28 cellular contexts compared by ENCODE assay signal in genomic region chr1:203283597-203283996, GRCh38. TPM values are rescaled to one million over a fixed set of nuclear protein-coding genes. Genes with fewer than 3 reads are reported as not detected.
DNase-seq lines count a peak whose midpoint lies in the region; ATAC-seq, FAIRE-seq and TF ChIP-seq lines count a peak whose summit lies in the region.
"Had no signal": no experiment of that assay in that cellular context is flagged by ENCODE, and none has a peak within 500 bp of the region (broad histone marks: within the 10 kb centered on the region; RNA-seq: fewer than 3 reads in every experiment).

No MANE protein-coding gene starts in this region.

- H2AFZ ChIP-seq in GM12878 (ENCODE audit: control insufficient read depth, low read depth, low read length) = no peak overlapping the region

- no peak for FAIRE-seq in GM12878 (lab: Jason Lieb, UNC)
- FAIRE-seq: colon, GM12891 had no signal

- H4K20me1 ChIP-seq in GM12878 (ENCODE audit: control insufficient read depth, insufficient read depth) = no peaks in the 10 kb centered on the region

- H3K27me3 ChIP-seq in GM12878 (replicated peaks in 1 of 2; ENCODE audit: control insufficient read depth in 2 of 2, insufficient read depth in 2 of 2, low read length in 1 of 2) (no peaks in the 10 kb centered on the region), suprapubic skin (no peaks in the 10 kb centered on the region), colonic mucosa (no peaks in the 10 kb centered on the region)

- H3K9me3 Mint-ChIP-seq in nephron = no peaks in the 10 kb centered on the region
- H3K9me3 Mint-ChIP-seq: activated CD4-positive, alpha-beta T cell treated with anti-CD3 and anti-CD28 coated beads, Interleukin-2, amount 10 ng/mL, durations not matched to agents 24 days and 14 days; brain; CD4-positive, alpha-beta T cell; endodermal cell had no signal

- H3K9ac ChIP-seq in GM12878 (ENCODE audit: control insufficient read depth, insufficient read depth, low read length) (no peak overlapping the region), colonic mucosa (ENCODE audit: low read depth in 2 of 2, low read length in 2 of 2) (no peak overlapping the region)

- in situ Hi-C loops in GM12878 (cut with MboI) = loop anchor here (25.0 kb wide), 1 partner anchor 1229 kb away; the partner anchor contains the start of gene MDM4

- peaks cover 52% of the 10 kb centered on the region for H3K4me1 ChIP-seq in GM12878 (ENCODE audit: control insufficient read depth, insufficient read depth, low read length)
- H3K4me1 ChIP-seq in suprapubic skin = peaks cover 66% of the 10 kb centered on the region
- peaks cover 29% of the 10 kb centered on the region for H3K4me1 ChIP-seq in colonic mucosa

- H3K27ac Mint-ChIP-seq in nephron = peak overlapping the region in 2 of 3 experiments; percentile 94 to 95
- H3K27ac Mint-ChIP-seq: CD4-positive, alpha-beta T cell; endodermal cell had no signal

- CTCF ChIA-PET in GM12878 (lab: Yijun Ruan, JAX) = interaction anchor here (1.0 to 14.4 kb wide), 8 partner anchors 9 to 59 kb away, joined by 4 to 207 read pairs (median 12); no protein-coding TSS in a partner anchor

- no peaks in the 10 kb centered on the region for H3K27me3 Mint-ChIP-seq in nephron (ENCODE audit: low read depth)
- H3K27me3 Mint-ChIP-seq: CD4-positive, alpha-beta T cell had no signal

- SMC1A ChIA-PET in GM12878 (lab: Charles Lee; ENCODE audit: uncharacterized antibody, unreplicated experiment) = interaction anchor here (0.9 to 30.2 kb wide), 8 partner anchors 9 to 53 kb away, joined by 3 to 590 read pairs (median 8); partner anchors contain the start of gene BTG2

- H3K36me3 ChIP-seq in GM12878 (ENCODE audit: control insufficient read depth in 2 of 2, insufficient read depth in 2 of 2, low read length in 1 of 2) (no peaks in the 10 kb centered on the region), suprapubic skin (no peaks in the 10 kb centered on the region), colonic mucosa (no peaks in the 10 kb centered on the region)

- peaks cover 13% of the 10 kb centered on the region for H3K79me2 ChIP-seq in GM12878 (ENCODE audit: control insufficient read depth, insufficient read depth, low read length)

- no peak overlapping the region for H3K4me3 Mint-ChIP-seq in nephron
- H3K4me3 Mint-ChIP-seq: activated CD4-positive, alpha-beta T cell treated with anti-CD3 and anti-CD28 coated beads, Interleukin-2, amount 10 ng/mL, durations not matched to agents 24 days and 14 days; CD4-positive, alpha-beta T cell; endodermal cell had no signal

- intact Hi-C loops in GM12878 (cut with micrococcal nuclease; ENCODE audit: unreplicated experiment) = no loop called here
- intact Hi-C loops in colonic mucosa (cut with DNase I) = no loop called here

- H3K9me3 ChIP-seq in GM12878 (replicated peaks; ENCODE audit: control insufficient read depth, insufficient read depth, low read length) = no peaks in the 10 kb centered on the region
- no peaks in the 10 kb centered on the region for H3K9me3 ChIP-seq in suprapubic skin
- no peaks in the 10 kb centered on the region for H3K9me3 ChIP-seq in colonic mucosa

- no peaks in the 10 kb centered on the region for H3K36me3 Mint-ChIP-seq in nephron (ENCODE audit: low read depth)
- H3K36me3 Mint-ChIP-seq: brain had no signal

- peak overlapping the region; percentile 13; the same call in 1 of the 2 replicates for H3K4me3 ChIP-seq in GM12878
- H3K4me3 ChIP-seq in suprapubic skin = no peak overlapping the region
- H3K4me3 ChIP-seq in colonic mucosa = no peak overlapping the region
- H3K4me3 ChIP-seq: smooth muscle cell had no signal

- no TSS peak for BruUV-seq in GM12878 (replicated peaks; lab: Mats Ljungman, UMichigan)

- no peak for ATAC-seq in GM12878
- ATAC-seq: esophagus mucosa, PC-3, Right ventricle myocardium inferior had no signal

- no peak for TF ChIP-seq RAD21 in GM12878 (IDR thresholded peaks at IDR 0.05; ENCODE audit: insufficient read depth, low read depth, low read length)

- H3K4me1 Mint-ChIP-seq in nephron = peaks cover 87% of the 10 kb centered on the region

- peak overlapping the region; percentile 46 for H3K4me2 ChIP-seq in GM12878 (ENCODE audit: control insufficient read depth, insufficient read depth)
- H3K4me2 ChIP-seq: smooth muscle cell had no signal

- peak overlapping the region; percentile 67 for H3K27ac ChIP-seq in GM12878 (ENCODE audit: control insufficient read depth, insufficient read depth)
- H3K27ac ChIP-seq in suprapubic skin = no peak overlapping the region
- no peak overlapping the region for H3K27ac ChIP-seq in colonic mucosa
- H3K27ac ChIP-seq: 22Rv1, VCaP had no signal

- WGBS in GM12878 (ENCODE audit: insufficient coverage, insufficient replicate concordance, low lambda C conversion rate, missing lambda C conversion rate) = 23% methylated on average over 6 of the region's 6 CpGs
- WGBS in suprapubic skin = 98% methylated on average over 6 of the region's 6 CpGs

- TF ChIP-seq EP300 in GM12878 (IDR thresholded peaks at IDR 0.05; ENCODE audit: borderline replicate concordance in 1 of 2, control insufficient read depth in 1 of 2, low read depth in 2 of 2, low read length in 2 of 2) (no peak), suprapubic skin (IDR thresholded peaks at IDR 0.05) (no peak)

- TF ChIP-seq CTCF in GM12878 (IDR thresholded peaks at IDR 0.05 in 2 of 3, conservative IDR thresholded peaks at IDR 0.05 in 1 of 3; ENCODE audit: control insufficient read depth in 2 of 3, extremely low read depth in 1 of 3, insufficient read depth in 1 of 3, low read depth in 3 of 3, low read length in 3 of 3) (no peak), nephron (IDR thresholded peaks at IDR 0.05; ENCODE audit: unreplicated experiment in 3 of 3) (no peak), suprapubic skin (IDR thresholded peaks at IDR 0.05) (no peak), colonic mucosa (IDR thresholded peaks at IDR 0.05) (no peak)

- TF ChIP-seq POLR2A in GM12878 (IDR thresholded peaks at IDR 0.05; ENCODE audit: low read depth, low read length) (no peak), suprapubic skin (IDR thresholded peaks at IDR 0.05) (no peak)

- RAD21 ChIA-PET in GM12878 (lab: Charles Lee; ENCODE audit: unreplicated experiment) = interaction anchor here (0.7 to 30.0 kb wide), 7 partner anchors 10 to 147 kb away, joined by 3 to 541 read pairs (median 251); partner anchors contain the start of gene BTG2

- POLR2A ChIA-PET in GM12878 (lab: Charles Lee) = interaction anchor here (0.5 to 20.0 kb wide), 7 partner anchors 7 to 47 kb away, joined by 3 to 395 read pairs (median 146); partner anchors contain the start of gene BTG2

- peak; percentile 32 for DNase-seq in activated CD8-positive, alpha-beta memory T cell treated with anti-CD3 and anti-CD28 coated beads for 24 hours
- no peak for DNase-seq in activated CD8-positive, alpha-beta memory T cell treated with anti-CD3 and anti-CD28 coated beads, Interleukin-2, amount 50 U/mL, for 4 hours
- no peak for DNase-seq in GM12878 (ENCODE audit: low read depth, low spot score)
- DNase-seq in suprapubic skin (ENCODE audit: low spot score in 2 of 2) = peak; percentile 21 to 30
- DNase-seq in dedifferentiated amniotic fluid mesenchymal stem cell (ENCODE audit: extremely low spot score) = no peak
- no peak for DNase-seq in colonic mucosa
- DNase-seq in kidney glomerular epithelial cell (lab: John Stamatoyannopoulos, UW) = no peak
- DNase-seq: activated CD4-positive, alpha-beta T cell treated with anti-CD3 and anti-CD28 coated beads, Interleukin-2, amount 10 ng/mL, durations not matched to agents 24 days and 14 days; CD4-positive, alpha-beta T cell; EL; endodermal cell; foreskin fibroblast; left colon; mesendoderm; NCI-H1436 treated with DMSO at 0.1 percent for 48 hours; occipital lobe; PC-3; stimulated activated CD4-positive, alpha-beta T cell treated with anti-CD3 and anti-CD28 coated beads, Interleukin-1b, Interleukin-23, amount 100 ng/mL, for 48 hours had no signal

RNA-seq across cellular contexts. Expression of gene BTG2, which starts 21.7 kb away (rescaled TPM):
- total RNA-seq in GM12878 (2013; cell fraction: nucleolus; rRNA removed) = 76.6 and 80.8 TPM in 2 replicates
- total RNA-seq in GM12878 (2014; rRNA removed) = 127 and 144 TPM in 2 replicates
- 66.4 and 68.1 TPM in 2 replicates for total RNA-seq in GM12878 (2014; rRNA removed; fragmentation: Illumina TruSeq; extraction: Trizol)
- 109 TPM in 2 replicates for total RNA-seq in GM12878 (2021)
- 33.7 TPM for polyA plus RNA-seq in GM12878 (2011; ENCODE audit: low read depth)
- 131 and 136 TPM in 2 replicates for polyA plus RNA-seq in GM12878 (2011; rRNA removed)
- 145 and 154 TPM in 2 replicates for polyA plus RNA-seq in GM12878 (2011; cell fraction: cytosol; rRNA removed)
- polyA plus RNA-seq in GM12878 (2011; cell fraction: nucleus; rRNA removed) = 101 and 145 TPM in 2 replicates
- 41.9 and 88.4 TPM in 2 replicates for polyA plus RNA-seq in GM12878 (2012)
- 93.3 and 104 TPM in 2 replicates for polyA plus RNA-seq in GM12878 (2014; fragmentation: Illumina TruSeq; extraction: Trizol)
- 10 to 100 TPM; 23.3 to 37.2 TPM for polyA plus RNA-seq in GM12878 (2014; fragmentation: Nextera tagmentation; extraction: Ambion mirVana)
- polyA plus RNA-seq in GM12878 (2014; rRNA removed) = 160 and 187 TPM in 2 replicates
- polyA plus RNA-seq in GM12878 (2016; fragmentation: Nextera tagmentation; extraction: Ambion mirVana) = 100 to 1,000 TPM in 1 of 2 experiments, 10 to 100 TPM in 1; 91.0 to 103 TPM
- 90.9 and 155 TPM in 2 replicates for polyA minus RNA-seq in GM12878 (2011; rRNA and poly(A)+ RNA removed)
- 84.2 and 93.8 TPM in 2 replicates for polyA minus RNA-seq in GM12878 (2011; cell fraction: cytosol; rRNA and poly(A)+ RNA removed)
- 110 and 138 TPM in 2 replicates for polyA minus RNA-seq in GM12878 (2011; cell fraction: nucleus; rRNA and poly(A)+ RNA removed)
- total RNA-seq in suprapubic skin = 100 to 1,000 TPM; 160 to 319 (median 193) TPM
- total RNA-seq in colonic mucosa = 10 to 100 TPM; 66.4 to 88.0 TPM

RNA-seq across cellular contexts. Expression of gene CHIT1, which starts 54.1 kb away (rescaled TPM):
- 3.7 and 5.3 TPM in 2 replicates for total RNA-seq in GM12878 (2013; cell fraction: nucleolus; rRNA removed)
- total RNA-seq in GM12878 (2014; rRNA removed) = 1.4 and 2.5 TPM in 2 replicates
- 0.89 and 1.0 TPM in 2 replicates for total RNA-seq in GM12878 (2014; rRNA removed; fragmentation: Illumina TruSeq; extraction: Trizol)
- total RNA-seq in GM12878 (2021) = 1.1 and 2.1 TPM in 2 replicates
- polyA plus RNA-seq in GM12878 (2011; ENCODE audit: low read depth) = 0.21 TPM
- 0.23 and 0.39 TPM in 2 replicates for polyA plus RNA-seq in GM12878 (2011; rRNA removed)
- polyA plus RNA-seq in GM12878 (2011; cell fraction: cytosol; rRNA removed) = 0.32 and 0.43 TPM in 2 replicates
- 2.1 and 2.4 TPM in 2 replicates for polyA plus RNA-seq in GM12878 (2011; cell fraction: nucleus; rRNA removed)
- polyA plus RNA-seq in GM12878 (2012) = 0.65 and 1.1 TPM in 2 replicates
- 0.43 and 0.63 TPM in 2 replicates for polyA plus RNA-seq in GM12878 (2014; fragmentation: Illumina TruSeq; extraction: Trizol)
- under 1 TPM; 0.02 to 0.27 TPM for polyA plus RNA-seq in GM12878 (2014; fragmentation: Nextera tagmentation; extraction: Ambion mirVana)
- 1.0 and 1.3 TPM in 2 replicates for polyA plus RNA-seq in GM12878 (2014; rRNA removed)
- polyA plus RNA-seq in GM12878 (2016; fragmentation: Nextera tagmentation; extraction: Ambion mirVana) = under 1 TPM; 0.32 to 0.96 TPM
- polyA minus RNA-seq in GM12878 (2011; rRNA and poly(A)+ RNA removed) = 0.73 and 1.8 TPM in 2 replicates
- 1.2 TPM in 1 of 2 replicates, not detected in the other for polyA minus RNA-seq in GM12878 (2011; cell fraction: cytosol; rRNA and poly(A)+ RNA removed)
- polyA minus RNA-seq in GM12878 (2011; cell fraction: nucleus; rRNA and poly(A)+ RNA removed) = 1.7 and 2.7 TPM in 2 replicates
- total RNA-seq in suprapubic skin = under 1 TPM in 3 of 4 donors, not detected in 1; 0.23 to 0.68 (median 0.32) TPM
- total RNA-seq in colonic mucosa = under 1 TPM in 1 of 2 donors, not detected in 1; 0.30 TPM
- total RNA-seq: NCI-H460, occipital lobe, PC-3, smooth muscle cell had no signal
- polyA plus RNA-seq: smooth muscle cell had no signal

Comparison
In these comparisons a context has a peak if more than half of its experiments do, and no peak if none do; other contexts are left out.
1. DNase-seq: peak in activated CD8-positive, alpha-beta memory T cell treated with anti-CD3 and anti-CD28 coated beads for 24 hours (single experiment) and suprapubic skin (2 of 2); none in activated CD8-positive, alpha-beta memory T cell treated with anti-CD3 and anti-CD28 coated beads, Interleukin-2, amount 50 U/mL, for 4 hours (single experiment), GM12878 (single experiment), dedifferentiated amniotic fluid mesenchymal stem cell (single experiment), colonic mucosa (single experiment) and kidney glomerular epithelial cell (single experiment).